In the genomic region with DNA sequence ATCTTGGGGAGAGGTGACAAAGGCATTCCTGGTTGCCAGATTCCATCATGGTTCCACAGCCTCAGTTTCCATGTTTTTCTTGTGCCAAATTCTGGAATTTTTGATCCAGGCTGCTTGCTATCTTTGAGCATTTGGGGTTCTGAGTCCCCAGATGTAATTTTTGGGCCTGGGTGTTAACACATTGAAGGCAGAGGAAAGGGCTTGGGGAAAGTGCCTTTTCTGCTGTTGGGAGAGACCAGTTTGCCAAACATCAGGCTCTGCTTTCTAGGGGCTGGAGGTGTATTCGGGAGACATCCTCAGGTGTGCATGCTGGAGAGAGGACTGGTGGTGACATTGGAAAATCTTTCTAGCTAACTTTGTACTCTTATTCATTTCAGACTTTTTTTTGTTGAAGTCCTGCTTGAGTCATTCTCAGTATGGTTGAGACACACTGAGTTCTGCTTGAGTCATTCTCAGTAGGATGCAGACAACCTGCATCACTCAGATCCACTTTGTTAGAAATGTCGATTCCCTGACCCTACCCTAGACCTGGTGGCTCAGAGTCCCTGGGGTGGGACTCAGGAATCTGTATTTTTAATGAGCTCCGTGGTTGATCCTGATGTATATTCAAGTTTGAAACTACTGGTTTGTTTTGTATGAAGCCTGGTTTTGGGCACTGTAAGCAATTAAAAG, we compare ENCODE assay signal across 13 cellular contexts.
DNase-seq lines count a peak whose midpoint lies in the region; ATAC-seq and TF ChIP-seq lines count a peak whose summit lies in the region.
"Had no signal": no experiment of that assay in that cellular context is flagged by ENCODE, and none has a peak within 500 bp of the region (broad histone marks: within the 10 kb centered on the region; RNA-seq: fewer than 3 reads in every experiment).

No MANE protein-coding gene starts in this region.

- ATAC-seq in GM21619 (IDR thresholded peaks at IDR 0.05; ENCODE audit: unreplicated experiment) (no peak), GM21390 (IDR thresholded peaks at IDR 0.05; ENCODE audit: unreplicated experiment) (no peak)

- CTCF ChIA-PET in MCF 10A (lab: Yijun Ruan, JAX) (no interaction called here), RWPE1 (lab: Yijun Ruan, JAX) (no interaction called here)

- no peaks in the 10 kb centered on the region for H3K36me3 ChIP-seq in breast epithelium
- no peaks in the 10 kb centered on the region for H3K36me3 ChIP-seq in fibroblast of lung (ENCODE audit: control insufficient read depth, insufficient read depth, low read length)

- BruUV-seq in MCF 10A (replicated peaks; lab: Mats Ljungman, UMichigan), result no TSS peak

- H3K27ac Mint-ChIP-seq in MCF 10A (ENCODE audit: low read depth, unreplicated experiment), result no peak overlapping the region
- H3K27ac Mint-ChIP-seq: activated naive CD4-positive, alpha-beta T cell treated with anti-CD3 and anti-CD28 coated beads for 36 hours had no signal

- no peaks in the 10 kb centered on the region for H3K27me3 Mint-ChIP-seq in MCF 10A (ENCODE audit: insufficient read depth, unreplicated experiment)

- H3K9me3 ChIP-seq in breast epithelium, result no peaks in the 10 kb centered on the region
- no peaks in the 10 kb centered on the region for H3K9me3 ChIP-seq in fibroblast of lung (ENCODE audit: control insufficient read depth, insufficient read depth, low read depth, low read length)

- no peak overlapping the region for H3K4me3 Mint-ChIP-seq in MCF 10A (ENCODE audit: unreplicated experiment)
- H3K4me3 Mint-ChIP-seq: activated naive CD4-positive, alpha-beta T cell treated with anti-CD3 and anti-CD28 coated beads for 36 hours had no signal

- intact Hi-C loops in MCF 10A (cut with micrococcal nuclease) (loop anchor here (10.0 kb wide), 1 partner anchor 128 kb away; a partner anchor contains a TSS), breast epithelium (cut with DNase I; ENCODE audit: low total_unique reads) (no loop called here)

- H3K79me2 ChIP-seq in fibroblast of lung (ENCODE audit: control insufficient read depth, insufficient read depth, low read length), result no peaks in the 10 kb centered on the region
- H3K79me2 ChIP-seq: parathyroid adenoma had no signal

- H3K4me3 ChIP-seq in breast epithelium (no peak overlapping the region), fibroblast of lung (replicated peaks in 1 of 4; ENCODE audit: control extremely low read depth in 1 of 4, insufficient read depth in 1 of 4, low read depth in 3 of 4, low read length in 4 of 4) (no peak overlapping the region)

- H3K4me1 ChIP-seq in breast epithelium (no peaks in the 10 kb centered on the region), fibroblast of lung (ENCODE audit: control insufficient read depth, extremely low read depth, insufficient read depth, low read length) (no peaks in the 10 kb centered on the region)
- H3K4me1 ChIP-seq: parathyroid adenoma had no signal

- DNase-seq in MCF 10A (ENCODE audit: unreplicated experiment) (peak; percentile 62), breast epithelium (ENCODE audit: low spot score in 2 of 2) (no peak), RWPE1 (ENCODE audit: low spot score) (peak; percentile 25), fibroblast of lung (ENCODE audit: low read depth in 2 of 2) (peak; percentile 49 to 82), iPS-NIHi7 (ENCODE audit: extremely low spot score) (no peak), middle frontal gyrus (ENCODE audit: extremely low spot score, low spot score) (no peak)
- DNase-seq: activated naive CD4-positive, alpha-beta T cell treated with anti-CD3 and anti-CD28 coated beads for 36 hours; midbrain; NCI-H1417; stimulated activated CD4-positive, alpha-beta T cell treated with anti-CD3 and anti-CD28 coated beads, Interleukin-12 subunit alpha, Interleukin-12 subunit beta, amount 100 ng/mL, for 4 hours had no signal

- H3K27ac ChIP-seq in breast epithelium (no peak overlapping the region), RWPE1 (no peak overlapping the region), fibroblast of lung (ENCODE audit: insufficient read depth, low read length) (no peak overlapping the region)
- H3K27ac ChIP-seq: parathyroid adenoma had no signal

- H3K4me1 Mint-ChIP-seq in MCF 10A (ENCODE audit: insufficient read depth, unreplicated experiment), result no peaks in the 10 kb centered on the region

- H3K4me2 ChIP-seq in fibroblast of lung (ENCODE audit: extremely low read depth, insufficient read depth, low read length), result no peak overlapping the region

- TF ChIP-seq POLR2A in breast epithelium (IDR thresholded peaks at IDR 0.05), result no peak

- POLR2A ChIA-PET in MCF 10A (lab: Yijun Ruan, JAX), result no interaction called here
- POLR2A ChIA-PET in RWPE1 (lab: Yijun Ruan, JAX; ENCODE audit: low non-redundant PET), result interaction anchor here (0.6 kb wide), 1 partner anchor 123 kb away, joined by 3 read pairs; no protein-coding TSS in a partner anchor

- H3K9me3 Mint-ChIP-seq in MCF 10A (ENCODE audit: unreplicated experiment), result no peaks in the 10 kb centered on the region
- H3K9me3 Mint-ChIP-seq: activated naive CD4-positive, alpha-beta T cell treated with anti-CD3 and anti-CD28 coated beads for 36 hours had no signal

- no peak overlapping the region for H3K9ac ChIP-seq in fibroblast of lung (ENCODE audit: insufficient read depth, low read length)
- H3K9ac ChIP-seq: parathyroid adenoma had no signal

- H4K20me1 ChIP-seq in fibroblast of lung (ENCODE audit: control insufficient read depth, extremely low read depth, insufficient read depth, low read length), result no peaks in the 10 kb centered on the region

- TF ChIP-seq CTCF in MCF 10A (IDR thresholded peaks at IDR 0.05; ENCODE audit: unreplicated experiment), result no peak
- TF ChIP-seq CTCF in breast epithelium (IDR thresholded peaks at IDR 0.05), result no peak
- no peak for TF ChIP-seq CTCF in RWPE1 (conservative IDR thresholded peaks at IDR 0.05; ENCODE audit: low read depth)
- TF ChIP-seq CTCF in fibroblast of lung (conservative IDR thresholded peaks at IDR 0.05 in 1 of 2, IDR thresholded peaks at IDR 0.05 in 1 of 2; ENCODE audit: low read depth in 1 of 2, low read length in 2 of 2), result no peak

- H2AFZ ChIP-seq in fibroblast of lung (ENCODE audit: low read length), result no peak overlapping the region
- H2AFZ ChIP-seq: parathyroid adenoma had no signal

- H3K27me3 ChIP-seq in breast epithelium (no peaks in the 10 kb centered on the region), fibroblast of lung (ENCODE audit: control insufficient read depth, insufficient read depth, low read length) (no peaks in the 10 kb centered on the region)

- H3K36me3 Mint-ChIP-seq in MCF 10A (ENCODE audit: insufficient read depth, unreplicated experiment), result no peaks in the 10 kb centered on the region

Comparison
In these comparisons a context has a peak if more than half of its experiments do, and no peak if none do; other contexts are left out.
1. DNase-seq: peak in MCF 10A (single experiment), RWPE1 (single experiment) and fibroblast of lung (2 of 2); none in breast epithelium (0 of 2), iPS-NIHi7 (single experiment) and middle frontal gyrus (single experiment).